ENCODE assay signal across 9 cellular contexts in genomic region chr12:53098354-53098981, GRCh38. TPM values are rescaled to one million over a fixed set of nuclear protein-coding genes. Genes with fewer than 3 reads are reported as not detected.
DNase-seq lines count a peak whose midpoint lies in the region; ATAC-seq, FAIRE-seq and TF ChIP-seq lines count a peak whose summit lies in the region.
"Had no signal": no experiment of that assay in that cellular context is flagged by ENCODE, and none has a peak within 500 bp of the region (broad histone marks: within the 10 kb centered on the region; RNA-seq: fewer than 3 reads in every experiment).

No MANE protein-coding gene starts in this region.

- H3K36me3 ChIP-seq in gastroesophageal sphincter = peaks cover 0 to 28% of the 10 kb centered on the region in 2 donors
- H3K36me3 ChIP-seq in pancreas = no peaks in the 10 kb centered on the region

- H3K27ac ChIP-seq in gastroesophageal sphincter (peak overlapping the region; percentile 56 to 97 (median 89)), pancreas (peak overlapping the region in 3 of 4 donors; percentile 29 to 66 (median 52))

- H3K27me3 ChIP-seq in gastroesophageal sphincter (no peaks in the 10 kb centered on the region), pancreas (no peaks in the 10 kb centered on the region)

- H3K9me3 ChIP-seq in gastroesophageal sphincter = no peaks in the 10 kb centered on the region
- no peaks in the 10 kb centered on the region for H3K9me3 ChIP-seq in pancreas

- no peak for TF ChIP-seq EP300 in gastroesophageal sphincter (IDR thresholded peaks at IDR 0.05)

- 17 to 20% methylated on average over 2 to 12 of the region's 13 CpGs for WGBS in gastroesophageal sphincter (ENCODE audit: low coverage in 1 of 2), 2 donors
- 70 to 77% methylated on average over 13 of the region's 13 CpGs for WGBS in pancreas, 2 donors

- H3K4me3 ChIP-seq in gastroesophageal sphincter = peak overlapping the region; percentile 43 to 83
- peak overlapping the region in 2 of 4 donors; percentile 54 to 55 for H3K4me3 ChIP-seq in pancreas

- intact Hi-C loops in pancreas (cut with DNase I) = loop anchor here in 2 of 3 donors (2.0 to 5.0 kb wide), 2 partner anchors 32 to 36 kb away; no protein-coding TSS in a partner anchor

- FAIRE-seq in pancreas (lab: Jason Lieb, UNC) = no peak
- FAIRE-seq: frontal cortex had no signal

- H3K4me1 ChIP-seq in gastroesophageal sphincter (peaks cover 0 to 79% (median 32%) of the 10 kb centered on the region in 3 donors), pancreas (peaks cover 6 to 21% (median 11%) of the 10 kb centered on the region in 3 donors)

- DNase-seq in stimulated activated CD4-positive, alpha-beta T cell treated with anti-CD3 and anti-CD28 coated beads, Interleukin-2, amount 100 ng/mL, for 24 hours = peak; percentile 30 to 42
- DNase-seq in stimulated activated CD4-positive, alpha-beta T cell treated with anti-CD3 and anti-CD28 coated beads, Interleukin-12 subunit alpha, Interleukin-12 subunit beta, amount 100 ng/mL, for 4 hours = no peak
- peak; percentile 68 to 71 for DNase-seq in activated T-cell treated with anti-CD3 and anti-CD28 coated beads, Interleukin-2, amount 50 U/mL, for 48 hours
- DNase-seq in pancreas (no peak), SIG-M5 treated with dmso at 0.1 percent for 504 hours (lab: John Stamatoyannopoulos, UW; ENCODE audit: unreplicated experiment) (no peak), COR-L47 (lab: John Stamatoyannopoulos, UW) (no peak)

- no peak for TF ChIP-seq POLR2A in gastroesophageal sphincter (IDR thresholded peaks at IDR 0.05)

- TF ChIP-seq CTCF in gastroesophageal sphincter (IDR thresholded peaks at IDR 0.05) = no peak
- TF ChIP-seq CTCF in pancreas (IDR thresholded peaks at IDR 0.05) = no peak

- ATAC-seq in gastroesophageal sphincter = peak; percentile 32
- ATAC-seq in pancreas = no peak
- no peak for ATAC-seq in HG02981 (IDR thresholded peaks at IDR 0.05; ENCODE audit: unreplicated experiment)

RNA-seq across cellular contexts. Expression of gene IGFBP6, which starts 1.0 kb away (rescaled TPM):
- total RNA-seq in gastroesophageal sphincter (1,000 to 10,000 TPM in 2 of 4 donors, 100 to 1,000 TPM in 2; 632 to 1,838 (median 914) TPM), pancreas (10 to 100 TPM in 3 of 6 donors, 1 to 10 TPM in 3; 2.2 to 21.8 (median 9.2) TPM)
- 10 to 100 TPM; 24.5 to 32.8 TPM for polyA plus RNA-seq in pancreas

RNA-seq across cellular contexts. Expression of gene SOAT2, which starts 4.8 kb away (rescaled TPM):
- total RNA-seq in gastroesophageal sphincter = under 1 TPM in 1 of 4 donors, not detected in 3; 0.31 TPM
- under 1 TPM in 2 of 6 donors, not detected in 4; 0.09 to 0.18 TPM for total RNA-seq in pancreas
- under 1 TPM; 0.15 to 0.54 TPM for polyA plus RNA-seq in pancreas

RNA-seq across cellular contexts. Expression of gene SPRYD3, which starts 19.3 kb away (rescaled TPM):
- total RNA-seq in gastroesophageal sphincter = 100 to 1,000 TPM in 2 of 4 donors, 10 to 100 TPM in 2; 79.1 to 137 (median 110) TPM
- 10 to 100 TPM; 37.1 to 47.2 (median 40.1) TPM for total RNA-seq in pancreas
- polyA plus RNA-seq in pancreas = 10 to 100 TPM; 25.7 to 36.1 TPM

RNA-seq across cellular contexts. Expression of gene TNS2, which starts 48.6 kb away (rescaled TPM):
- 100 to 1,000 TPM; 108 to 323 (median 182) TPM for total RNA-seq in gastroesophageal sphincter
- total RNA-seq in pancreas = 10 to 100 TPM; 22.7 to 52.6 (median 28.2) TPM
- 100 to 1,000 TPM; 135 to 183 TPM for polyA plus RNA-seq in pancreas

Comparison
In these comparisons a context has a peak if more than half of its experiments do, and no peak if none do; other contexts are left out.
1. DNase-seq: peak in stimulated activated CD4-positive, alpha-beta T cell treated with anti-CD3 and anti-CD28 coated beads, Interleukin-2, amount 100 ng/mL, for 24 hours (2 of 2) and activated T-cell treated with anti-CD3 and anti-CD28 coated beads, Interleukin-2, amount 50 U/mL, for 48 hours (2 of 2); none in stimulated activated CD4-positive, alpha-beta T cell treated with anti-CD3 and anti-CD28 coated beads, Interleukin-12 subunit alpha, Interleukin-12 subunit beta, amount 100 ng/mL, for 4 hours (single experiment), pancreas (0 of 6), SIG-M5 treated with dmso at 0.1 percent for 504 hours (single experiment) and COR-L47 (single experiment).
2. RNA of gene IGFBP6, which starts 1.0 kb away (total RNA-seq): 632 to 1,838 TPM in gastroesophageal sphincter; 2.2 to 21.8 TPM in pancreas; every median in the first group is over 10 times any median in the second.